Comparison of ENCODE assay signal across 10 cellular contexts in genomic region chr14:31256534-31257243, GRCh38.
"Had no signal": no experiment of that assay in that cellular context is flagged by ENCODE, and none has a peak within 500 bp of the region (broad histone marks: within the 10 kb centered on the region; RNA-seq: fewer than 3 reads in every experiment).

No MANE protein-coding gene starts in this region.

- H3K4me3 Mint-ChIP-seq: HFFc6, IgD-negative memory B cell had no signal

- H3K9ac ChIP-seq: GM23248, KMS-11 had no signal

- H3K4me2 ChIP-seq: KMS-11 had no signal

- H3K36me3 ChIP-seq: HAP-1 had no signal

- H3K4me3 ChIP-seq: GM23248, HAP-1 had no signal

- ATAC-seq: HCT116 had no signal

- H3K9me3 Mint-ChIP-seq: HFFc6, IgD-negative memory B cell had no signal

- H3K27me3 Mint-ChIP-seq: IgD-negative memory B cell had no signal

- H3K27ac Mint-ChIP-seq: HFFc6, IgD-negative memory B cell had no signal

- H3K36me3 Mint-ChIP-seq: IgD-negative memory B cell had no signal

- H2AFZ ChIP-seq: GM23248 had no signal

- H3K9me3 ChIP-seq: HAP-1 had no signal

- H3K27ac ChIP-seq: GM23248, HL-60, KMS-11 had no signal

- DNase-seq: GM23248, GOT3, H7, HFFc6, KBM-7 had no signal
